ENCODE assay signal across 8 cellular contexts in the genomic region with DNA sequence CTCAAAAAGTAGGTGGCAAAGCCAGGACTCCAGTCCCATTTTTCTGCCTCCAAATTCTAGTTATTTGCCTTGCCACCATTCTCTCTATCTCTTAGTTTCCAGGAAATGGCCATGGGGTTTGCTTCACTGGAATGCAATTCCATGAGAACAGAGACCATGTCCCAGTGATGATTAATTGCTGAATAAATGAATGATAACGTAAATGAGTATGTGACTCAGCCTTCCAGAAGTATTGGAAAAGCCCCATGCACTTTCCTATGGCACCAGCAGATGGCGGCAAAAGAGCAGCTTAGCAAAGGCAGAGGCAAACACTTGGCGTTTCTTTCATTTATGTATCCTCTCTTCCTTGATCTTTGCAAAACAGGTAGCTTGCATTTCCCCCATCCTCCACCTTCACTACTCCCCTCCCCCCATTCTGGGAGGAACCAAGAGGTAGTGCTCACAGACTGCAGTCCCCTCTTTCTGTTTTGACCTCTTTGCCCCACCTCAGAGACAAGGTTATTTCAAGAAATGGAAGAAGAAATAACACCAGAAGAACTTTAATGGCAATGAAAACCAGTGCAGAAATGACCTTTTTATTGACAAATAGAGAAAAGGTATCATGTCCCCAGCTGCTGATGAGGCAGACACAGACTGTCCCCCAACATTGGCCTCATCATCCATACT. TPM values are rescaled to one million over a fixed set of nuclear protein-coding genes. Genes with fewer than 3 reads are reported as not detected.
DNase-seq lines count a peak whose midpoint lies in the region; ATAC-seq, FAIRE-seq and TF ChIP-seq lines count a peak whose summit lies in the region.

No MANE protein-coding gene starts in this region.

- H3K4me3 ChIP-seq in A673 (ENCODE audit: low read depth, low read length, poor library complexity, severe bottlenecking), result no peak overlapping the region
- no peak overlapping the region for H3K4me3 ChIP-seq in H1 (ENCODE audit: extremely low read depth in 1 of 4, insufficient read depth in 2 of 4, low read depth in 3 of 4, low read length in 4 of 4)

- 11% methylated on average over 3 of the region's 3 CpGs; no CpG with 5 or more reads in 1 of the 2 experiments for WGBS in H1 (ENCODE audit: extremely low coverage in 1 of 2, insufficient coverage in 1 of 2, insufficient read length in 1 of 2, insufficient replicate concordance in 2 of 2, low coverage in 1 of 2, low lambda C conversion rate in 2 of 2, missing lambda C conversion rate in 1 of 2), 2 experiments

- H2AFZ ChIP-seq in H1 (ENCODE audit: low read length), result no peak overlapping the region

- H2AK5ac ChIP-seq in H1 (ENCODE audit: low read depth, low read length), result no peak overlapping the region

- no peak overlapping the region for H4K5ac ChIP-seq in H1 (ENCODE audit: insufficient read length, low read depth, low read length)

- H3K36me3 Mint-ChIP-seq in activated CD8-positive, alpha-beta T cell treated with anti-CD3 and anti-CD28 coated beads for 36 hours (ENCODE audit: low read depth), result no peaks in the 10 kb centered on the region

- no peaks in the 10 kb centered on the region for H3K79me1 ChIP-seq in H1 (ENCODE audit: low read depth, low read length)

- H3K23ac ChIP-seq in H1 (ENCODE audit: insufficient read length), result no peak overlapping the region

- no peaks in the 10 kb centered on the region for H3K4me1 ChIP-seq in A673 (ENCODE audit: insufficient read depth, low read length, poor library complexity, severe bottlenecking)
- H3K4me1 ChIP-seq in H1 (replicated peaks in 1 of 4; ENCODE audit: control insufficient read depth in 3 of 4, insufficient read depth in 4 of 4, low read length in 3 of 4), result peaks cover 4 to 26% (median 13%) of the 10 kb centered on the region in 4 experiments; a peak in 6 of 7 replicates

- H3K4me3 Mint-ChIP-seq in activated CD8-positive, alpha-beta T cell treated with anti-CD3 and anti-CD28 coated beads for 36 hours, result no peak overlapping the region

- no peak overlapping the region for H2BK15ac ChIP-seq in H1 (ENCODE audit: low read length)

- H4K91ac ChIP-seq in H1 (replicated peaks; ENCODE audit: insufficient read length, low read length), result no peak overlapping the region

- H3K27ac Mint-ChIP-seq in activated CD8-positive, alpha-beta T cell treated with anti-CD3 and anti-CD28 coated beads for 36 hours, result no peak overlapping the region

- no peak overlapping the region for H3K56ac ChIP-seq in H1 (replicated peaks; ENCODE audit: insufficient read length, low read depth, low read length)

- no peak overlapping the region for H3K9ac ChIP-seq in H1 (replicated peaks in 1 of 4; ENCODE audit: extremely low read depth in 1 of 4, low read depth in 3 of 4, low read length in 3 of 4)

- H4K20me1 ChIP-seq in H1 (replicated peaks in 1 of 2; ENCODE audit: control insufficient read depth in 1 of 2, insufficient read depth in 2 of 2, low read length in 2 of 2), result peaks cover 5 to 12% of the 10 kb centered on the region in 2 experiments

- peaks cover under 1% of the 10 kb centered on the region for H3K27me3 ChIP-seq in A673 (replicated peaks; ENCODE audit: insufficient read depth, low read depth, low read length, poor library complexity)
- H3K27me3 ChIP-seq in H1 (replicated peaks in 1 of 4; ENCODE audit: control insufficient read depth in 3 of 4, extremely low read depth in 1 of 4, insufficient read depth in 3 of 4, low read length in 3 of 4), result peaks cover 44 to 55% (median 51%) of the 10 kb centered on the region in 4 experiments

- no peak overlapping the region for H2BK12ac ChIP-seq in H1 (ENCODE audit: low read depth, low read length)

- H3K14ac ChIP-seq in H1 (ENCODE audit: insufficient read length), result no peak overlapping the region

- BruUV-seq in A673 (replicated peaks; lab: Mats Ljungman, UMichigan), result no TSS peak

- H3K18ac ChIP-seq in H1 (ENCODE audit: extremely low read depth, low read length), result no peak overlapping the region

- H3K4me1 Mint-ChIP-seq in activated CD8-positive, alpha-beta T cell treated with anti-CD3 and anti-CD28 coated beads for 36 hours (ENCODE audit: low read depth), result no peaks in the 10 kb centered on the region

- H2BK120ac ChIP-seq in H1 (replicated peaks; ENCODE audit: low read depth, low read length), result no peak overlapping the region

- H3K36me3 ChIP-seq in A673 (ENCODE audit: insufficient read depth, low read length, poor library complexity, severe bottlenecking) (no peaks in the 10 kb centered on the region), H1 (ENCODE audit: control insufficient read depth in 2 of 4, insufficient read depth in 4 of 4, low read length in 3 of 4) (no peaks in the 10 kb centered on the region)

- FAIRE-seq in GM19239 (lab: Jason Lieb, UNC) (peak; percentile 81), H1 (lab: Jason Lieb, UNC) (peak; percentile 97)

- H2BK5ac ChIP-seq in H1 (ENCODE audit: low read depth, low read length), result no peak overlapping the region

- DNase-seq in A673 (ENCODE audit: low spot score) (peak; percentile 72), GM19239 (ENCODE audit: insufficient read length, low spot score) (peak; percentile 54), NCI-H510A (lab: John Stamatoyannopoulos, UW) (peak; percentile 63), H1 (ENCODE audit: low read depth in 1 of 2, low spot score in 2 of 2) (peak in 1 of 2 experiments; percentile 91), midbrain (lab: John Stamatoyannopoulos, UW) (peak; percentile 65)
- DNase-seq in activated CD8-positive, alpha-beta T cell treated with anti-CD3 and anti-CD28 coated beads for 36 hours, result peak; percentile 82
- peak; percentile 84 for DNase-seq in stimulated activated CD8-positive, alpha-beta memory T cell treated with anti-CD3 and anti-CD28 coated beads, Interleukin-4, amount 100 ng/mL, for 48 hours

- no peak overlapping the region for H3K27ac ChIP-seq in A673 (ENCODE audit: low read depth, low read length, poor library complexity, severe bottlenecking)
- no peak overlapping the region for H3K27ac ChIP-seq in H1 (ENCODE audit: low read depth, low read length)

- no peaks in the 10 kb centered on the region for H3K79me2 ChIP-seq in H1 (ENCODE audit: control insufficient read depth in 1 of 2, insufficient read depth in 2 of 2, low read length in 2 of 2)

- no peak overlapping the region for H3K4ac ChIP-seq in H1 (replicated peaks; ENCODE audit: insufficient read length, low read depth, low read length)

- CTCF ChIA-PET in A673 (lab: Charles Lee) (interaction anchor here (0.5 to 1.1 kb wide), 3 partner anchors 21 to 1255 kb away, joined by 3 to 8 read pairs (median 4); a partner anchor contains a TSS), H1 (lab: Charles Lee; ENCODE audit: partially characterized antibody) (interaction anchor here (0.6 to 1.7 kb wide), 23 partner anchors 9 to 1255 kb away, joined by 3 to 6 read pairs (median 3); a partner anchor contains a TSS)
- CTCF ChIA-PET in activated CD8-positive, alpha-beta T cell treated with anti-CD3 and anti-CD28 coated beads for 36 hours (lab: Charles Lee), result interaction anchor here (0.7 to 1.7 kb wide), 4 partner anchors 25 to 1255 kb away, joined by 3 to 10 read pairs (median 4); no protein-coding TSS in a partner anchor

- TF ChIP-seq CTCF in A673 (conservative IDR thresholded peaks at IDR 0.05; ENCODE audit: low read depth, low read length) (peak; percentile 81), H1 (IDR thresholded peaks at IDR 0.05; ENCODE audit: control extremely low read depth in 1 of 3, insufficient read depth in 1 of 3, low read depth in 1 of 3, low read length in 3 of 3) (peak; percentile 58 to 87 (median 78))
- peak; percentile 87 for TF ChIP-seq CTCF in activated CD8-positive, alpha-beta T cell treated with anti-CD3 and anti-CD28 coated beads for 36 hours (IDR thresholded peaks at IDR 0.05)

- no peak for TF ChIP-seq POLR2A in H1 (IDR thresholded peaks at IDR 0.05; ENCODE audit: control extremely low read depth in 1 of 2, low read depth in 2 of 2, low read length in 2 of 2)

- H4K8ac ChIP-seq in H1 (ENCODE audit: extremely low read depth, insufficient read depth, low read length), result no peak overlapping the region

- TF ChIP-seq EP300 in H1 (IDR thresholded peaks at IDR 0.05; ENCODE audit: borderline replicate concordance in 1 of 2, low read depth in 2 of 2, low read length in 2 of 2), result no peak

- TF ChIP-seq RAD21 in H1 (IDR thresholded peaks at IDR 0.05 in 1 of 2, conservative IDR thresholded peaks at IDR 0.05 in 1 of 2; ENCODE audit: low read depth in 2 of 2, low read length in 2 of 2), result peak; percentile 95 to 97

- H2BK20ac ChIP-seq in H1 (ENCODE audit: low read length), result no peak overlapping the region

- H3K27me3 Mint-ChIP-seq in activated CD8-positive, alpha-beta T cell treated with anti-CD3 and anti-CD28 coated beads for 36 hours, result peaks cover 41% of the 10 kb centered on the region

- H3K4me2 ChIP-seq in H1 (ENCODE audit: insufficient read depth in 1 of 2, low read depth in 2 of 2, low read length in 2 of 2), result no peak overlapping the region

- intact Hi-C loops in A673 (cut with micrococcal nuclease; ENCODE audit: unreplicated experiment), result loop anchor here (1.0 to 10.0 kb wide), 3 partner anchors 678 to 1254 kb away; no protein-coding TSS in a partner anchor
- intact Hi-C loops in activated CD8-positive, alpha-beta T cell treated with anti-CD3 and anti-CD28 coated beads for 36 hours (cut with micrococcal nuclease), result loop anchor here (2.0 to 5.0 kb wide), 2 partner anchors 1090 to 1254 kb away; no protein-coding TSS in a partner anchor

- peak; percentile 56 for ATAC-seq in activated CD8-positive, alpha-beta T cell treated with anti-CD3 and anti-CD28 coated beads for 36 hours
- ATAC-seq in HG03571 (IDR thresholded peaks at IDR 0.05; ENCODE audit: unreplicated experiment), result no peak

- H3K23me2 ChIP-seq in H1 (ENCODE audit: low read depth, low read length), result no peaks in the 10 kb centered on the region; the same call in 1 of the 2 replicates

- H3K9me3 Mint-ChIP-seq in activated CD8-positive, alpha-beta T cell treated with anti-CD3 and anti-CD28 coated beads for 36 hours, result no peaks in the 10 kb centered on the region

- POLR2A ChIA-PET in A673 (lab: Charles Lee; ENCODE audit: low non-redundant PET) (no interaction called here), H1 (lab: Charles Lee; ENCODE audit: partially characterized antibody) (no interaction called here)
- POLR2A ChIA-PET in activated CD8-positive, alpha-beta T cell treated with anti-CD3 and anti-CD28 coated beads for 36 hours (lab: Charles Lee), result no interaction called here

- no peaks in the 10 kb centered on the region for H3K9me3 ChIP-seq in A673 (ENCODE audit: low read depth, low read length, poor library complexity, severe bottlenecking)
- no peaks in the 10 kb centered on the region for H3K9me3 ChIP-seq in H1 (ENCODE audit: insufficient read depth in 2 of 2, low read depth in 1 of 2, low read length in 1 of 2)

RNA-seq across cellular contexts. Expression of a gene that starts 21.3 kb away (rescaled TPM):
- 1.0 and 1.4 TPM in 2 replicates for total RNA-seq in A673 (2021)
- total RNA-seq in activated CD8-positive, alpha-beta T cell treated with anti-CD3 and anti-CD28 coated beads for 36 hours, result not detected
- 0.29 and 1.0 TPM in 2 replicates for total RNA-seq in H1 (2021; fragmentation: NEBNext Ultra II Directional; extraction: Animal tissue kit (Norgen Biotek cat#: 25700))
- polyA plus RNA-seq in H1 (2011; rRNA removed), result 0.09 TPM in 2 replicates
- polyA plus RNA-seq in H1 (2011; cell fraction: cytosol; rRNA removed), result 0.09 TPM
- 0.20 TPM for polyA plus RNA-seq in H1 (2011; cell fraction: nucleus; rRNA removed)
- polyA plus RNA-seq in H1 (2012, experiment 1 of 2), result 0.12 to 0.38 TPM (median 0.24 TPM) in 4 replicates
- polyA plus RNA-seq in H1 (2012, experiment 2 of 2), result 0.18 TPM
- 0.30 TPM for polyA plus RNA-seq in H1 (2013, experiment 1 of 2)
- 0.13 TPM for polyA plus RNA-seq in H1 (2013, experiment 2 of 2)
- polyA minus RNA-seq in H1 (2011; rRNA and poly(A)+ RNA removed), result 0.09 TPM in 1 of 2 replicates, not detected in the other
- 0.73 TPM for polyA minus RNA-seq in H1 (2011; cell fraction: cytosol; rRNA and poly(A)+ RNA removed)
- 0.50 TPM for polyA minus RNA-seq in H1 (2011; cell fraction: nucleus; rRNA and poly(A)+ RNA removed)
